In genomic region chr1:53549781-53550180, GRCh38 we compare ENCODE assay signal across 1 cellular context.
TF ChIP-seq lines count a peak whose summit lies in the region.

No MANE protein-coding gene starts in this region.

TF ChIP-seq in HepG2, 621 proteins besides CTCF, POLR2A, EP300 and RAD21 (continued from another document):
- no peak for TF ChIP-seq CERS6 (CRISPR knock-in tag; IDR thresholded peaks at IDR 0.05)
- TF ChIP-seq, protein P1, sequence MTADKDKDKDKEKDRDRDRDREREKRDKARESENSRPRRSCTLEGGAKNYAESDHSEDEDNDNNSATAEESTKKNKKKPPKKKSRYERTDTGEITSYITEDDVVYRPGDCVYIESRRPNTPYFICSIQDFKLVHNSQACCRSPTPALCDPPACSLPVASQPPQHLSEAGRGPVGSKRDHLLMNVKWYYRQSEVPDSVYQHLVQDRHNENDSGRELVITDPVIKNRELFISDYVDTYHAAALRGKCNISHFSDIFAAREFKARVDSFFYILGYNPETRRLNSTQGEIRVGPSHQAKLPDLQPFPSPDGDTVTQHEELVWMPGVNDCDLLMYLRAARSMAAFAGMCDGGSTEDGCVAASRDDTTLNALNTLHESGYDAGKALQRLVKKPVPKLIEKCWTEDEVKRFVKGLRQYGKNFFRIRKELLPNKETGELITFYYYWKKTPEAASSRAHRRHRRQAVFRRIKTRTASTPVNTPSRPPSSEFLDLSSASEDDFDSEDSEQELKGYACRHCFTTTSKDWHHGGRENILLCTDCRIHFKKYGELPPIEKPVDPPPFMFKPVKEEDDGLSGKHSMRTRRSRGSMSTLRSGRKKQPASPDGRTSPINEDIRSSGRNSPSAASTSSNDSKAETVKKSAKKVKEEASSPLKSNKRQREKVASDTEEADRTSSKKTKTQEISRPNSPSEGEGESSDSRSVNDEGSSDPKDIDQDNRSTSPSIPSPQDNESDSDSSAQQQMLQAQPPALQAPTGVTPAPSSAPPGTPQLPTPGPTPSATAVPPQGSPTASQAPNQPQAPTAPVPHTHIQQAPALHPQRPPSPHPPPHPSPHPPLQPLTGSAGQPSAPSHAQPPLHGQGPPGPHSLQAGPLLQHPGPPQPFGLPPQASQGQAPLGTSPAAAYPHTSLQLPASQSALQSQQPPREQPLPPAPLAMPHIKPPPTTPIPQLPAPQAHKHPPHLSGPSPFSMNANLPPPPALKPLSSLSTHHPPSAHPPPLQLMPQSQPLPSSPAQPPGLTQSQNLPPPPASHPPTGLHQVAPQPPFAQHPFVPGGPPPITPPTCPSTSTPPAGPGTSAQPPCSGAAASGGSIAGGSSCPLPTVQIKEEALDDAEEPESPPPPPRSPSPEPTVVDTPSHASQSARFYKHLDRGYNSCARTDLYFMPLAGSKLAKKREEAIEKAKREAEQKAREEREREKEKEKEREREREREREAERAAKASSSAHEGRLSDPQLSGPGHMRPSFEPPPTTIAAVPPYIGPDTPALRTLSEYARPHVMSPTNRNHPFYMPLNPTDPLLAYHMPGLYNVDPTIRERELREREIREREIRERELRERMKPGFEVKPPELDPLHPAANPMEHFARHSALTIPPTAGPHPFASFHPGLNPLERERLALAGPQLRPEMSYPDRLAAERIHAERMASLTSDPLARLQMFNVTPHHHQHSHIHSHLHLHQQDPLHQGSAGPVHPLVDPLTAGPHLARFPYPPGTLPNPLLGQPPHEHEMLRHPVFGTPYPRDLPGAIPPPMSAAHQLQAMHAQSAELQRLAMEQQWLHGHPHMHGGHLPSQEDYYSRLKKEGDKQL (CRISPR knock-in tag; IDR thresholded peaks at IDR 0.05; ENCODE audit: low read depth): no peak
- no peak for TF ChIP-seq ZSCAN20 (CRISPR knock-in tag; IDR thresholded peaks at IDR 0.05; ENCODE audit: borderline replicate concordance)
- TF ChIP-seq NFKB2 (CRISPR knock-in tag; IDR thresholded peaks at IDR 0.05; ENCODE audit: borderline replicate concordance): no peak
- TF ChIP-seq ZNF776 (CRISPR knock-in tag; IDR thresholded peaks at IDR 0.05): no peak
- no peak for TF ChIP-seq SNRNP70 (IDR thresholded peaks at IDR 0.05; ENCODE audit: low read depth, low read length)
- TF ChIP-seq ZNF709 (CRISPR knock-in tag; IDR thresholded peaks at IDR 0.05): no peak
- no peak for TF ChIP-seq ZSCAN9 (CRISPR knock-in tag; IDR thresholded peaks at IDR 0.05; ENCODE audit: borderline replicate concordance)
- TF ChIP-seq, protein P2, sequence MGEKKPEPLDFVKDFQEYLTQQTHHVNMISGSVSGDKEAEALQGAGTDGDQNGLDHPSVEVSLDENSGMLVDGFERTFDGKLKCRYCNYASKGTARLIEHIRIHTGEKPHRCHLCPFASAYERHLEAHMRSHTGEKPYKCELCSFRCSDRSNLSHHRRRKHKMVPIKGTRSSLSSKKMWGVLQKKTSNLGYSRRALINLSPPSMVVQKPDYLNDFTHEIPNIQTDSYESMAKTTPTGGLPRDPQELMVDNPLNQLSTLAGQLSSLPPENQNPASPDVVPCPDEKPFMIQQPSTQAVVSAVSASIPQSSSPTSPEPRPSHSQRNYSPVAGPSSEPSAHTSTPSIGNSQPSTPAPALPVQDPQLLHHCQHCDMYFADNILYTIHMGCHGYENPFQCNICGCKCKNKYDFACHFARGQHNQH (CRISPR knock-in tag; IDR thresholded peaks at IDR 0.05): no peak
- TF ChIP-seq, protein P3, sequence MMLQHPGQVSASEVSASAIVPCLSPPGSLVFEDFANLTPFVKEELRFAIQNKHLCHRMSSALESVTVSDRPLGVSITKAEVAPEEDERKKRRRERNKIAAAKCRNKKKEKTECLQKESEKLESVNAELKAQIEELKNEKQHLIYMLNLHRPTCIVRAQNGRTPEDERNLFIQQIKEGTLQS (CRISPR knock-in tag; IDR thresholded peaks at IDR 0.05): no peak
- no peak for TF ChIP-seq SIN3B (IDR thresholded peaks at IDR 0.05; ENCODE audit: low read length)
